In genomic region chr21:31509108-31510017, GRCh38 we compare ENCODE assay signal across 1 cellular context.
TF ChIP-seq lines count a peak whose summit lies in the region.

No MANE protein-coding gene starts in this region.

TF ChIP-seq in K562, 482 proteins besides CTCF, POLR2A, EP300 and RAD21 (continued from another document and continues in another):
- TF ChIP-seq NFE2 (IDR thresholded peaks at IDR 0.05; ENCODE audit: low read depth) (peak; percentile 93), MAX (CRISPR knock-in tag; IDR thresholded peaks at IDR 0.05) (peak; percentile 55; the same call in 1 of the 2 replicates), TAL1 (IDR thresholded peaks at IDR 0.05) (0 out of 2 replicates have a peak, but pooled peaks have one; percentile 17), ZNF699 (CRISPR knock-in tag; IDR thresholded peaks at IDR 0.05; ENCODE audit: insufficient replicate concordance) (no peak), TCF3 (CRISPR knock-in tag; IDR thresholded peaks at IDR 0.05) (peak; percentile 31; the same call in 1 of the 2 replicates), ZNF311 (CRISPR knock-in tag; IDR thresholded peaks at IDR 0.05) (no peak), MYC (IDR thresholded peaks at IDR 0.05; ENCODE audit: low read depth, low read length) (peak; percentile 92), MYC (CRISPR knock-in tag; IDR thresholded peaks at IDR 0.05; ENCODE audit: borderline replicate concordance, low read depth) (no peak), KDM1A (IDR thresholded peaks at IDR 0.05) (peak; percentile 50 to 54; a peak in 2 of 4 replicates), MAFK (IDR thresholded peaks at IDR 0.05; ENCODE audit: low read length) (peak; percentile 64), USF1 (CRISPR knock-in tag; IDR thresholded peaks at IDR 0.05) (no peak), ZNF280A (IDR thresholded peaks at IDR 0.05; ENCODE audit: low read depth, partially characterized antibody) (no peak), JUND (IDR thresholded peaks at IDR 0.05; ENCODE audit: borderline replicate concordance, low read depth, low read length) (peak; percentile 86), JUND (tag; IDR thresholded peaks at IDR 0.05; ENCODE audit: borderline replicate concordance, low read depth, low read length) (peak; percentile 86; the same call in 2 of the 3 replicates), RCOR1 (IDR thresholded peaks at IDR 0.05; ENCODE audit: borderline replicate concordance in 1 of 2, low read depth in 2 of 2, low read length in 2 of 2) (peak in 1 of 2 experiments; percentile 47; a peak in 1 of 4 replicates), CBFA2T3 (IDR thresholded peaks at IDR 0.05) (peak; percentile 52), MTA3 (IDR thresholded peaks at IDR 0.05; ENCODE audit: borderline replicate concordance) (no peak), SMARCA5 (IDR thresholded peaks at IDR 0.05) (no peak), ZNF398 (CRISPR knock-in tag; IDR thresholded peaks at IDR 0.05) (no peak), E2F8 (IDR thresholded peaks at IDR 0.05; ENCODE audit: low read depth, partially characterized antibody) (no peak), TEAD4 (IDR thresholded peaks at IDR 0.05; ENCODE audit: low read length) (peak; percentile 47), TEAD4 (CRISPR knock-in tag; IDR thresholded peaks at IDR 0.05; ENCODE audit: borderline replicate concordance) (no peak), FOSL1 (tag; conservative IDR thresholded peaks at IDR 0.05) (peak; percentile 81), CBFA2T2 (conservative IDR thresholded peaks at IDR 0.05) (0 out of 2 replicates have a peak, but pooled peaks have one; percentile 27), ZNF449 (CRISPR knock-in tag; IDR thresholded peaks at IDR 0.05) (no peak), POLR3G (IDR thresholded peaks at IDR 0.05; ENCODE audit: extremely low read depth, insufficient read length, insufficient replicate concordance) (no peak), HNRNPH1 (optimal IDR thresholded peaks at IDR 0.05; ENCODE audit: low read depth, low read length) (no peak), EP400 (IDR thresholded peaks at IDR 0.05) (peak; percentile 21; the same call in 1 of the 2 replicates), MITF (IDR thresholded peaks at IDR 0.05) (0 out of 2 replicates have a peak, but pooled peaks have one; percentile 36), KDM4B (IDR thresholded peaks at IDR 0.05; ENCODE audit: borderline replicate concordance in 2 of 2, low read depth in 1 of 2) (no peak), ZNF316 (IDR thresholded peaks at IDR 0.05) (peak; percentile 84), TSC22D4 (tag; IDR thresholded peaks at IDR 0.05) (no peak), MLX (CRISPR knock-in tag; conservative IDR thresholded peaks at IDR 0.05) (no peak), SREBF2 (CRISPR knock-in tag; IDR thresholded peaks at IDR 0.05) (no peak), PTBP1 (IDR thresholded peaks at IDR 0.05; ENCODE audit: low read depth, low read length) (no peak), POLR3A (IDR thresholded peaks at IDR 0.05; ENCODE audit: borderline replicate concordance, extremely low read depth, insufficient read depth, insufficient read length) (no peak), MAFF (IDR thresholded peaks at IDR 0.05; ENCODE audit: low read length) (peak; percentile 77), CXXC5 (CRISPR knock-in tag; IDR thresholded peaks at IDR 0.05) (peak; percentile 59), NFYB (IDR thresholded peaks at IDR 0.05; ENCODE audit: extremely low read depth, insufficient read length) (no peak), TRIM24 (IDR thresholded peaks at IDR 0.05) (no peak), CTCFL (IDR thresholded peaks at IDR 0.05; ENCODE audit: borderline replicate concordance, insufficient read depth, low read depth, low read length, poor library complexity, severe bottlenecking) (peak; percentile 46), ZNF3 (CRISPR knock-in tag; IDR thresholded peaks at IDR 0.05) (peak; percentile 89), E2F6 (IDR thresholded peaks at IDR 0.05; ENCODE audit: borderline replicate concordance in 1 of 2, extremely low read depth in 1 of 2, insufficient read depth in 1 of 2, insufficient read length in 1 of 2, low read depth in 1 of 2, low read length in 1 of 2, poor library complexity in 1 of 2, severe bottlenecking in 1 of 2) (peak in 1 of 2 experiments; percentile 81), BHLHE40 (IDR thresholded peaks at IDR 0.05; ENCODE audit: low read length) (peak; percentile 88), MBD1 (CRISPR knock-in tag; IDR thresholded peaks at IDR 0.05) (no peak), VEZF1 (CRISPR knock-in tag; IDR thresholded peaks at IDR 0.05) (0 out of 2 replicates have a peak, but pooled peaks have one; percentile 19), L3MBTL2 (IDR thresholded peaks at IDR 0.05) (peak; percentile 82)
